19 cellular contexts compared by ENCODE assay signal in genomic region chr9:93965830-93966577, GRCh38. TPM values are rescaled to one million over a fixed set of nuclear protein-coding genes. Genes with fewer than 3 reads are reported as not detected.
DNase-seq lines count a peak whose midpoint lies in the region; ATAC-seq, FAIRE-seq and TF ChIP-seq lines count a peak whose summit lies in the region.
"Had no signal": no experiment of that assay in that cellular context is flagged by ENCODE, and none has a peak within 500 bp of the region (broad histone marks: within the 10 kb centered on the region; RNA-seq: fewer than 3 reads in every experiment).

No MANE protein-coding gene starts in this region.

- no peak overlapping the region for H3K4me2 ChIP-seq in GM12878 (ENCODE audit: control insufficient read depth, insufficient read depth)
- H3K4me2 ChIP-seq: BLaER1 had no signal

- no peak for FAIRE-seq in D721Med (lab: Jason Lieb, UNC)
- no peak for FAIRE-seq in GM12878 (lab: Jason Lieb, UNC)
- FAIRE-seq in kidney (lab: Jason Lieb, UNC) = no peak
- FAIRE-seq: G401.6 had no signal

- no peak overlapping the region for H2AFZ ChIP-seq in GM12878 (ENCODE audit: control insufficient read depth, low read depth, low read length)

- SMC1A ChIA-PET in GM12878 (lab: Charles Lee; ENCODE audit: uncharacterized antibody, unreplicated experiment) = no interaction called here

- H3K4me3 ChIP-seq in GM12878 = no peak overlapping the region
- no peak overlapping the region for H3K4me3 ChIP-seq in right lobe of liver
- no peak overlapping the region for H3K4me3 ChIP-seq in kidney (ENCODE audit: low read length in 2 of 2)
- H3K4me3 ChIP-seq: BLaER1 had no signal

- H3K27ac ChIP-seq in GM12878 (ENCODE audit: control insufficient read depth, insufficient read depth) (no peak overlapping the region), right lobe of liver (no peak overlapping the region), kidney (ENCODE audit: low read depth in 2 of 2, low read length in 2 of 2) (no peak overlapping the region)
- H3K27ac ChIP-seq: BLaER1 had no signal

- CTCF ChIA-PET in GM12878 (lab: Yijun Ruan, JAX) = interaction anchor here (0.6 kb wide), 1 partner anchor 132 kb away, joined by 3 read pairs; no protein-coding TSS in a partner anchor

- no peak overlapping the region for H3K9ac ChIP-seq in GM12878 (ENCODE audit: control insufficient read depth, insufficient read depth, low read length)
- H3K9ac ChIP-seq in kidney (ENCODE audit: low read length in 2 of 2) = no peak overlapping the region
- H3K9ac ChIP-seq: BLaER1 had no signal

- H3K27me3 Mint-ChIP-seq in immature natural killer cell (ENCODE audit: low read depth in 3 of 3) = peaks cover 4 to 11% (median 10%) of the 10 kb centered on the region in 3 donors

- POLR2A ChIA-PET in GM12878 (lab: Charles Lee) = no interaction called here

- no peaks in the 10 kb centered on the region for H3K9me3 Mint-ChIP-seq in immature natural killer cell

- H3K27ac Mint-ChIP-seq in immature natural killer cell = no peak overlapping the region
- H3K27ac Mint-ChIP-seq: stimulated activated naive B cell treated with anti-CD40 and anti-IgM and Interleukin-4, amounts not matched to agents 10 μg/mL and 1 μg/mL and 100 μg/mL, for 72 hours had no signal

- H3K4me1 Mint-ChIP-seq in immature natural killer cell = peaks cover 11 to 13% of the 10 kb centered on the region in 2 donors

- H3K79me2 ChIP-seq in GM12878 (ENCODE audit: control insufficient read depth, insufficient read depth, low read length) = no peaks in the 10 kb centered on the region

- no peak for TF ChIP-seq POLR2A in GM12878 (IDR thresholded peaks at IDR 0.05; ENCODE audit: low read depth, low read length)
- TF ChIP-seq POLR2A in right lobe of liver (IDR thresholded peaks at IDR 0.05) = no peak

- BruUV-seq in GM12878 (replicated peaks; lab: Mats Ljungman, UMichigan) = no TSS peak

- H3K27me3 ChIP-seq in GM12878 (replicated peaks in 1 of 2; ENCODE audit: control insufficient read depth in 2 of 2, insufficient read depth in 2 of 2, low read length in 1 of 2) (peaks cover 5 to 8% of the 10 kb centered on the region in 2 experiments), right lobe of liver (peaks cover 0 to 6% of the 10 kb centered on the region in 2 donors)

- no peak for TF ChIP-seq EP300 in GM12878 (IDR thresholded peaks at IDR 0.05; ENCODE audit: borderline replicate concordance in 1 of 2, control insufficient read depth in 1 of 2, low read depth in 2 of 2, low read length in 2 of 2)

- WGBS in GM12878 (ENCODE audit: insufficient coverage, insufficient replicate concordance, low lambda C conversion rate, missing lambda C conversion rate) = 36% methylated on average over 10 of the region's 11 CpGs
- 40% methylated on average over 1 of the region's 11 CpGs for WGBS in right lobe of liver (ENCODE audit: insufficient coverage, low coverage, low lambda C conversion rate, missing lambda C conversion rate)

- H3K4me3 Mint-ChIP-seq in immature natural killer cell = no peak overlapping the region
- H3K4me3 Mint-ChIP-seq: stimulated activated naive B cell treated with anti-CD40 and anti-IgM and Interleukin-4, amounts not matched to agents 10 μg/mL and 1 μg/mL and 100 μg/mL, for 72 hours had no signal

- TF ChIP-seq RAD21 in GM12878 (IDR thresholded peaks at IDR 0.05; ENCODE audit: insufficient read depth, low read depth, low read length) = no peak

- H3K9me3 ChIP-seq in GM12878 (replicated peaks; ENCODE audit: control insufficient read depth, insufficient read depth, low read length) (no peaks in the 10 kb centered on the region), right lobe of liver (no peaks in the 10 kb centered on the region), kidney (ENCODE audit: control insufficient read depth in 1 of 2, low read length in 2 of 2) (no peaks in the 10 kb centered on the region)
- H3K9me3 ChIP-seq: BLaER1 had no signal

- no peaks in the 10 kb centered on the region for H4K20me1 ChIP-seq in GM12878 (ENCODE audit: control insufficient read depth, insufficient read depth)

- DNase-seq in D721Med (ENCODE audit: insufficient read length, low spot score) (no peak), HT1080 (ENCODE audit: low read depth) (peak; percentile 18), GM12878 (ENCODE audit: low read depth, low spot score) (no peak), right lobe of liver (no peak), immature natural killer cell (no peak), kidney (no peak)
- DNase-seq: activated CD4-positive, alpha-beta T cell treated with anti-CD3 and anti-CD28 coated beads, Interleukin-2, amount 50 U/mL, for 48 hours; activated naive CD4-positive, alpha-beta T cell; caudate nucleus; erythroblast; KG1; NCI-H2081; stimulated activated naive B cell treated with anti-CD40 and anti-IgM and Interleukin-4, amounts not matched to agents 10 μg/mL and 1 μg/mL and 100 μg/mL, for 72 hours; T-helper 2 cell had no signal

- H3K4me1 ChIP-seq in GM12878 (ENCODE audit: control insufficient read depth, insufficient read depth, low read length) = no peaks in the 10 kb centered on the region
- H3K4me1 ChIP-seq in right lobe of liver = no peaks in the 10 kb centered on the region
- peaks cover 0 to 2% of the 10 kb centered on the region in 2 donors for H3K4me1 ChIP-seq in kidney (ENCODE audit: control insufficient read depth in 1 of 2, insufficient read depth in 1 of 2, low read depth in 1 of 2, low read length in 2 of 2)
- H3K4me1 ChIP-seq: BLaER1 had no signal

- intact Hi-C loops in GM12878 (cut with micrococcal nuclease; ENCODE audit: unreplicated experiment) (no loop called here), right lobe of liver (cut with DNase I) (no loop called here), kidney (cut with DNase I) (loop anchor here (10.0 kb wide), 1 partner anchor 281 kb away; no protein-coding TSS in a partner anchor)

- TF ChIP-seq CTCF in D721Med (IDR thresholded peaks at IDR 0.05; ENCODE audit: insufficient read depth, missing control alignments) (peak; percentile 16), GM12878 (IDR thresholded peaks at IDR 0.05 in 2 of 3, conservative IDR thresholded peaks at IDR 0.05 in 1 of 3; ENCODE audit: control insufficient read depth in 2 of 3, extremely low read depth in 1 of 3, insufficient read depth in 1 of 3, low read depth in 3 of 3, low read length in 3 of 3) (peak in 2 of 3 experiments; percentile 14 to 18; a peak in 2 of 6 replicates), right lobe of liver (IDR thresholded peaks at IDR 0.05) (peak in 2 of 4 donors; percentile 23 to 33), kidney (IDR thresholded peaks at IDR 0.05; ENCODE audit: borderline replicate concordance, extremely low read depth, insufficient read depth) (no peak)

- 0 out of 3 replicates have a peak, but pooled peaks have one; percentile 31 for ATAC-seq in GM12878
- ATAC-seq in right lobe of liver = peak in 3 of 4 donors; percentile 35 to 54 (median 38)
- ATAC-seq in GM18909 (IDR thresholded peaks at IDR 0.05; ENCODE audit: poor library complexity, unreplicated experiment) = no peak
- ATAC-seq in GM21825 (IDR thresholded peaks at IDR 0.05; ENCODE audit: unreplicated experiment) = no peak
- ATAC-seq: stimulated activated naive B cell treated with anti-CD40 and anti-IgM and Interleukin-4, amounts not matched to agents 10 μg/mL and 1 μg/mL and 100 μg/mL, for 72 hours had no signal

- no peaks in the 10 kb centered on the region for H3K36me3 Mint-ChIP-seq in immature natural killer cell

- H3K36me3 ChIP-seq in GM12878 (ENCODE audit: control insufficient read depth in 2 of 2, insufficient read depth in 2 of 2, low read length in 1 of 2) = no peaks in the 10 kb centered on the region
- no peaks in the 10 kb centered on the region for H3K36me3 ChIP-seq in right lobe of liver
- no peaks in the 10 kb centered on the region for H3K36me3 ChIP-seq in kidney (ENCODE audit: control insufficient read depth in 1 of 2, insufficient read depth in 2 of 2, low read length in 2 of 2)
- H3K36me3 ChIP-seq: BLaER1 had no signal

- RAD21 ChIA-PET in GM12878 (lab: Charles Lee; ENCODE audit: unreplicated experiment) = no interaction called here

- in situ Hi-C loops in GM12878 (cut with MboI) = loop anchor here (5.0 to 10.0 kb wide), 2 partner anchors 284 to 801 kb away; no protein-coding TSS in a partner anchor

TF ChIP-seq in GM12878, 131 proteins besides CTCF, POLR2A, EP300 and RAD21:
- TF ChIP-seq NR2C2 (IDR thresholded peaks at IDR 0.05; ENCODE audit: borderline replicate concordance, control insufficient read depth, insufficient read length, low read depth) = no peak
- TF ChIP-seq POLR2AphosphoS5 (IDR thresholded peaks at IDR 0.05; ENCODE audit: low read length) = no peak
TF ChIP-seq in GM12878: peak in this region for 0.

RNA-seq across cellular contexts. Expression of gene BARX1, which starts 10.8 kb away (rescaled TPM):
- total RNA-seq in HT1080 (2014; rRNA removed; shearing (Covaris generic)) = not detected in 2 replicates
- not detected in 2 replicates for polyA plus RNA-seq in HT1080 (2015; cell fraction: cytosol; rRNA removed)
- not detected in 2 replicates for polyA plus RNA-seq in HT1080 (2015; cell fraction: nucleus; rRNA removed)
- not detected in 2 replicates for total RNA-seq in GM12878 (2013; cell fraction: nucleolus; rRNA removed)
- total RNA-seq in GM12878 (2014; rRNA removed) (not detected in 2 replicates), GM12878 (2014; rRNA removed; fragmentation: Illumina TruSeq; extraction: Trizol) (not detected in 2 replicates), GM12878 (2021) (not detected in 2 replicates), right lobe of liver (not detected), kidney (not detected)
- not detected for polyA plus RNA-seq in GM12878 (2011; ENCODE audit: low read depth)
- polyA plus RNA-seq in GM12878 (2011; rRNA removed) (not detected in 2 replicates), GM12878 (2014; fragmentation: Illumina TruSeq; extraction: Trizol) (not detected in 2 replicates), GM12878 (2014; fragmentation: Nextera tagmentation; extraction: Ambion mirVana) (not detected), GM12878 (2014; rRNA removed) (not detected in 2 replicates), GM12878 (2016; fragmentation: Nextera tagmentation; extraction: Ambion mirVana) (not detected), immature natural killer cell (not detected), kidney (ENCODE audit: insufficient read depth, low read depth, low replicate concordance) (not detected)
- polyA plus RNA-seq in GM12878 (2011; cell fraction: cytosol; rRNA removed) = not detected in 2 replicates
- polyA plus RNA-seq in GM12878 (2011; cell fraction: nucleus; rRNA removed) = not detected in 2 replicates
- polyA plus RNA-seq in GM12878 (2012) = not detected in 2 replicates
- polyA minus RNA-seq in GM12878 (2011; rRNA and poly(A)+ RNA removed) = not detected in 2 replicates
- polyA minus RNA-seq in GM12878 (2011; cell fraction: cytosol; rRNA and poly(A)+ RNA removed) = not detected in 2 replicates
- not detected in 2 replicates for polyA minus RNA-seq in GM12878 (2011; cell fraction: nucleus; rRNA and poly(A)+ RNA removed)
- total RNA-seq: OCI-LY7 had no signal

Comparison
In these comparisons a context has a peak if more than half of its experiments do, and no peak if none do; other contexts are left out.
1. ATAC-seq: peak in GM12878 (single experiment) and right lobe of liver (3 of 4); none in GM18909 (single experiment) and GM21825 (single experiment).